Comparison of ENCODE assay signal across 21 cellular contexts in genomic region chr10:49010831-49011230, GRCh38.
"Had no signal": no experiment of that assay in that cellular context is flagged by ENCODE, and none has a peak within 500 bp of the region (broad histone marks: within the 10 kb centered on the region; RNA-seq: fewer than 3 reads in every experiment).

No MANE protein-coding gene starts in this region.

- H3K4me1 ChIP-seq: prostate gland, spleen had no signal

- H3K9ac ChIP-seq: neural progenitor cell had no signal

- H3K9me3 ChIP-seq: mucosa of descending colon, prostate gland, sigmoid colon, spleen, testis, tibial artery had no signal

- H3K36me3 Mint-ChIP-seq: immature natural killer cell; memory B cell; naive thymus-derived CD4-positive, alpha-beta T cell; stimulated activated memory B cell treated with anti-CD40 and anti-IgM and Interleukin-4, amounts not matched to agents 10 μg/mL and 1 μg/mL and 100 μg/mL, for 72 hours; type B pancreatic cell had no signal

- H3K9me3 Mint-ChIP-seq: immature natural killer cell; memory B cell; nephron; neural progenitor cell; stimulated activated memory B cell treated with anti-CD40 and anti-IgM and Interleukin-4, amounts not matched to agents 10 μg/mL and 1 μg/mL and 100 μg/mL, for 72 hours; type B pancreatic cell had no signal

- H3K4me2 ChIP-seq: neural progenitor cell had no signal

- ATAC-seq: naive thymus-derived CD4-positive, alpha-beta T cell; stimulated activated memory B cell treated with anti-CD40 and anti-IgM and Interleukin-4, amounts not matched to agents 10 μg/mL and 1 μg/mL and 100 μg/mL, for 72 hours; stimulated activated naive CD8-positive, alpha-beta T cell treated with anti-CD3 and anti-CD28 coated beads, Interleukin-15, Interleukin-2, amounts not matched to agents 100 U/mL and 50 U/mL, for 24 hours had no signal

- H2AFZ ChIP-seq: neural progenitor cell had no signal

- H3K4me3 ChIP-seq: coronary artery, lung, mucosa of descending colon, neural progenitor cell, prostate gland, sigmoid colon, skin epidermis, spleen, testis, tibial artery had no signal

- H3K27ac ChIP-seq: coronary artery, neural progenitor cell, prostate gland, sigmoid colon, skin epidermis, spleen, testis, tibial artery had no signal

- DNase-seq: effector CD4-positive, alpha-beta T cell; hypothalamus; immature natural killer cell; kidney glomerular epithelial cell; naive thymus-derived CD4-positive, alpha-beta T cell; sigmoid colon; spleen; stimulated activated CD4-positive, alpha-beta T cell treated with anti-CD3 and anti-CD28 coated beads, Interleukin-4, amount 100 ng/mL, for 4 hours; stimulated activated naive CD8-positive, alpha-beta T cell treated with anti-CD3 and anti-CD28 coated beads, Interleukin-15, Interleukin-2, amounts not matched to agents 100 U/mL and 50 U/mL, for 24 hours; testis; tibial artery had no signal

- H3K27ac Mint-ChIP-seq: immature natural killer cell; memory B cell; naive thymus-derived CD4-positive, alpha-beta T cell; neural progenitor cell; stimulated activated memory B cell treated with anti-CD40 and anti-IgM and Interleukin-4, amounts not matched to agents 10 μg/mL and 1 μg/mL and 100 μg/mL, for 72 hours; type B pancreatic cell had no signal

- H3K36me3 ChIP-seq: neural progenitor cell, prostate gland, sigmoid colon, spleen, tibial artery had no signal

- H3K27me3 ChIP-seq: neural progenitor cell, sigmoid colon, testis, tibial artery had no signal

- H3K4me3 Mint-ChIP-seq: immature natural killer cell; memory B cell; naive thymus-derived CD4-positive, alpha-beta T cell; nephron; neural progenitor cell; stimulated activated memory B cell treated with anti-CD40 and anti-IgM and Interleukin-4, amounts not matched to agents 10 μg/mL and 1 μg/mL and 100 μg/mL, for 72 hours; type B pancreatic cell had no signal

- H3K4me1 Mint-ChIP-seq: memory B cell; naive thymus-derived CD4-positive, alpha-beta T cell; stimulated activated memory B cell treated with anti-CD40 and anti-IgM and Interleukin-4, amounts not matched to agents 10 μg/mL and 1 μg/mL and 100 μg/mL, for 72 hours had no signal
